In genomic region chr22:40346178-40347064, GRCh38 we compare ENCODE assay signal across 8 cellular contexts. TPM values are rescaled to one million over a fixed set of nuclear protein-coding genes. Genes with fewer than 3 reads are reported as not detected.
DNase-seq lines count a peak whose midpoint lies in the region; ATAC-seq lines count a peak whose summit lies in the region.

ADSL (plus strand) TSS chr22:40346500; CDS start chr22:40346559, 59 bp downstream.

- H3K27ac Mint-ChIP-seq in CD4-positive, alpha-beta memory T cell = peak within 1 kb of the TSS; percentile 92 to 99 (median 98)

- peaks cover 0 to 4% (median 0%) of the 10 kb centered on the region in 8 donors for H3K9me3 Mint-ChIP-seq in CD4-positive, alpha-beta memory T cell

- H3K4me3 ChIP-seq in CD4-positive, alpha-beta memory T cell (ENCODE audit: low read length in 2 of 2) = peak within 1 kb of the TSS; percentile 91 to 95
- peak within 1 kb of the TSS; percentile 95 for H3K4me3 ChIP-seq in NT2/D1 (ENCODE audit: insufficient read length, low read depth)
- H3K4me3 ChIP-seq in endocrine pancreas (ENCODE audit: control insufficient read depth, insufficient read depth, low read length) = peak within 1 kb of the TSS; percentile 69

- peak within 1 kb of the TSS; percentile 81 for H3K27ac ChIP-seq in CD4-positive, alpha-beta memory T cell (ENCODE audit: low read depth, low read length)

- peaks cover 63% of the 10 kb centered on the region for H3K4me1 ChIP-seq in CD4-positive, alpha-beta memory T cell (ENCODE audit: insufficient read depth, low read length)
- no peaks in the 10 kb centered on the region for H3K4me1 ChIP-seq in NT2/D1 (ENCODE audit: insufficient read depth, insufficient read length)
- H3K4me1 ChIP-seq in endocrine pancreas (ENCODE audit: control insufficient read depth, insufficient read depth, low read length) = peaks cover 8% of the 10 kb centered on the region

- H3K9ac ChIP-seq in NT2/D1 (ENCODE audit: insufficient read length, low read depth) (peak within 1 kb of the TSS; percentile 96), endocrine pancreas (ENCODE audit: control insufficient read depth, insufficient read depth, low read length) (peak within 1 kb of the TSS; percentile 88)

- H3K36me3 ChIP-seq in CD4-positive, alpha-beta memory T cell (ENCODE audit: insufficient read depth, low read length) = peaks cover 23% of the 10 kb centered on the region
- H3K36me3 ChIP-seq in NT2/D1 (ENCODE audit: insufficient read depth, insufficient read length, low read length) = peaks cover 33% of the 10 kb centered on the region
- no peaks in the 10 kb centered on the region for H3K36me3 ChIP-seq in endocrine pancreas (ENCODE audit: control insufficient read depth, insufficient read depth, low read length)

- peak; percentile 81 to 86 (median 84) for DNase-seq in CD4-positive, alpha-beta memory T cell
- peak; percentile 82 for DNase-seq in HPDE6-E6E7 (ENCODE audit: extremely low spot score)
- peak; percentile 64 for DNase-seq in NT2/D1 (ENCODE audit: low read depth, low spot score)
- DNase-seq in activated CD8-positive, alpha-beta memory T cell treated with anti-CD3 and anti-CD28 coated beads, Interleukin-2, amount 50 U/mL, for 1 hour (ENCODE audit: extremely low read depth) = peak; percentile 56
- peak; percentile 96 for DNase-seq in mesenteric fat pad (ENCODE audit: low spot score)
- peak; percentile 65 for DNase-seq in stimulated activated CD8-positive, alpha-beta memory T cell treated with anti-CD3 and anti-CD28 coated beads, Interleukin-15, amount 100 ng/mL, for 1 hour (ENCODE audit: low read depth)

- peaks cover 11 to 26% of the 10 kb centered on the region in 2 donors for H3K36me3 Mint-ChIP-seq in CD4-positive, alpha-beta memory T cell

- intact Hi-C loops in CD4-positive, alpha-beta memory T cell (cut with micrococcal nuclease) = loop anchor here (1.0 to 5.0 kb wide), 8 partner anchors 11 to 444 kb away; partner anchors contain the start of genes GRAP2 and TNRC6B

- CTCF ChIA-PET in CD4-positive, alpha-beta memory T cell (lab: Charles Lee; ENCODE audit: partially characterized antibody) = interaction anchor here (0.6 to 8.3 kb wide), 27 partner anchors 8 to 812 kb away, joined by 3 to 123 read pairs (median 7); partner anchors contain the start of gene TNRC6B

- H3K4me3 Mint-ChIP-seq in CD4-positive, alpha-beta memory T cell = peak within 1 kb of the TSS; percentile 92 to 99 (median 98)

- peaks cover 37 to 71% (median 51%) of the 10 kb centered on the region in 4 donors for H3K4me1 Mint-ChIP-seq in CD4-positive, alpha-beta memory T cell

- H3K27me3 Mint-ChIP-seq in CD4-positive, alpha-beta memory T cell = no peaks in the 10 kb centered on the region

- POLR2A ChIA-PET in CD4-positive, alpha-beta memory T cell (lab: Charles Lee; ENCODE audit: partially characterized antibody) = interaction anchor here (0.5 to 5.1 kb wide), 39 partner anchors 12 to 826 kb away, joined by 3 to 144 read pairs (median 5); partner anchors contain the start of genes ATF4, MRTFA, RPS19BP1 and SGSM3

- no peaks in the 10 kb centered on the region for H3K9me3 ChIP-seq in CD4-positive, alpha-beta memory T cell (ENCODE audit: control insufficient read depth in 1 of 2, low read length in 2 of 2)
- H3K9me3 ChIP-seq in NT2/D1 (ENCODE audit: insufficient read depth, low read length) (no peaks in the 10 kb centered on the region), endocrine pancreas (ENCODE audit: control insufficient read depth, low read length) (no peaks in the 10 kb centered on the region)

- peak; percentile 85 for ATAC-seq in GM19452 (IDR thresholded peaks at IDR 0.05; ENCODE audit: unreplicated experiment)

- no peaks in the 10 kb centered on the region for H3K27me3 ChIP-seq in CD4-positive, alpha-beta memory T cell (ENCODE audit: insufficient read depth, low read length)
- H3K27me3 ChIP-seq in NT2/D1 (ENCODE audit: insufficient read depth, insufficient read length) = no peaks in the 10 kb centered on the region
- H3K27me3 ChIP-seq in endocrine pancreas (ENCODE audit: control insufficient read depth, insufficient read depth, low read length) = no peaks in the 10 kb centered on the region

RNA-seq across cellular contexts. Expression of gene ADSL, which starts in this region (rescaled TPM):
- 10 to 100 TPM; 63.3 to 81.1 TPM for total RNA-seq in CD4-positive, alpha-beta memory T cell
- polyA plus RNA-seq in CD4-positive, alpha-beta memory T cell = 100 to 1,000 TPM; 138 to 199 TPM
- total RNA-seq in mesenteric fat pad = 55.1 TPM

Comparison
In these comparisons a context has a peak if more than half of its experiments do, and no peak if none do; other contexts are left out.
1. Peak in every context shown above with its lines: DNase-seq, ATAC-seq, H3K4me3 ChIP-seq and H3K27ac ChIP-seq.